14 cellular contexts compared by ENCODE assay signal in the genomic region with DNA sequence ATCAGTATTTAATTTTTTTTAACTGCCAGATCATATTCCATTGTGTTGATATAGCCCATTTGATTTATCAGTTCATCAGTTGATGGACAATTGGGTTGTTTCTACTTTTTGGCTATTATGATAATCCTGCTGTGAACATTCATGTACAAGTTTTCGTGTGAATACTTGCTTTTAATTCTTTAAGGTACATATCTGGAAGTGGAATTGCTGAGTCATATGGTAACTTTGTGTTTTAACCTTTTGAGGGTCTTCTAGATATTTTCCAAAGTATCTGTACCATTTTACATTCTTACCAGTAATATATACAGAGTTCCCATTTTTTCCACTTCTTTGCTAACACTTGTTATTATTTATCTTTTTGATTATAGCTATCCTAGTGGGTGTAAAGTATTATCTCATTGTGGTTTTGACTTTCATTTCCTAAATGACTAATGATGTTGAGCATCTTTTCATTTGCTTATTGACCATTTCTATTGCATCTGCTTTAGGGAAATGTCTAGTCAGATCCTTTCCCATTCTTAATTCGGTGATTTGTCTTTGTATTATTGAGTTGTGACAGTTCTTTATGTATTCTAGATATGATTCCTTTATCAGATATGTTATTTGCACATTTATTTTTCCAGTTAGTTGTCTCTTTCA.
A peak's percentile ranks its signal among the peaks of the same experiment; 100 is the strongest.
DNase-seq lines count a peak whose midpoint lies in the region; ATAC-seq, FAIRE-seq and TF ChIP-seq lines count a peak whose summit lies in the region.
"Had no signal": no experiment of that assay in that cellular context is flagged by ENCODE, and none has a peak within 500 bp of the region (broad histone marks: within the 10 kb centered on the region; RNA-seq: fewer than 3 reads in every experiment).

No MANE protein-coding gene starts in this region.

- no peak overlapping the region for H2AFZ ChIP-seq in GM12878 (ENCODE audit: control insufficient read depth, low read depth, low read length)
- H2AFZ ChIP-seq: parathyroid adenoma had no signal

- H3K9me3 ChIP-seq in GM12878 (replicated peaks; ENCODE audit: control insufficient read depth, insufficient read depth, low read length) (no peaks in the 10 kb centered on the region), small intestine (ENCODE audit: control insufficient read depth, low read depth) (no peaks in the 10 kb centered on the region)
- H3K9me3 ChIP-seq: BLaER1 had no signal

- H3K79me2 ChIP-seq in GM12878 (ENCODE audit: control insufficient read depth, insufficient read depth, low read length): no peaks in the 10 kb centered on the region
- H3K79me2 ChIP-seq: parathyroid adenoma had no signal

- no peak for TF ChIP-seq EP300 in GM12878 (IDR thresholded peaks at IDR 0.05; ENCODE audit: borderline replicate concordance in 1 of 2, control insufficient read depth in 1 of 2, low read depth in 2 of 2, low read length in 2 of 2)

- BruUV-seq in GM12878 (replicated peaks; lab: Mats Ljungman, UMichigan): no TSS peak

- no peak overlapping the region for H3K4me3 ChIP-seq in GM12878
- H3K4me3 ChIP-seq in small intestine (ENCODE audit: low read depth in 1 of 2, low read length in 2 of 2): no peak overlapping the region
- H3K4me3 ChIP-seq: BLaER1, SJCRH30 had no signal

- no peak for TF ChIP-seq RAD21 in GM12878 (IDR thresholded peaks at IDR 0.05; ENCODE audit: insufficient read depth, low read depth, low read length)

- H3K4me1 ChIP-seq in GM12878 (ENCODE audit: control insufficient read depth, insufficient read depth, low read length) (no peaks in the 10 kb centered on the region), small intestine (ENCODE audit: control insufficient read depth in 2 of 2, insufficient read depth in 1 of 2, low read depth in 1 of 2, low read length in 1 of 2) (no peaks in the 10 kb centered on the region)
- H3K4me1 ChIP-seq: BLaER1, parathyroid adenoma, SJCRH30 had no signal

- CTCF ChIA-PET in GM12878 (lab: Yijun Ruan, JAX): interaction anchor here (1.2 kb wide), 1 partner anchor 11 kb away, joined by 4 read pairs; no protein-coding TSS in a partner anchor

- ATAC-seq in GM18502 (IDR thresholded peaks at IDR 0.05; ENCODE audit: poor library complexity, unreplicated experiment) (peak; percentile 84), GM19452 (IDR thresholded peaks at IDR 0.05; ENCODE audit: unreplicated experiment) (peak; percentile 93), HG03064 (IDR thresholded peaks at IDR 0.05; ENCODE audit: low read depth, unreplicated experiment) (peak; percentile 57), GM12878 (peak; percentile 80), esophagus mucosa (no peak)

- no peak overlapping the region for H3K4me2 ChIP-seq in GM12878 (ENCODE audit: control insufficient read depth, insufficient read depth)
- H3K4me2 ChIP-seq: BLaER1 had no signal

- POLR2A ChIA-PET in GM12878 (lab: Charles Lee): no interaction called here

- no peak for DNase-seq in GM12878 (ENCODE audit: low read depth, low spot score)
- DNase-seq in NCI-H1105 (lab: John Stamatoyannopoulos, UW): no peak
- DNase-seq in T1000 (lab: John Stamatoyannopoulos, UW): no peak
- DNase-seq in small intestine: no peak
- DNase-seq: NCI-H1105 treated with DMSO at 0.1 percent for 48 hours, NCI-H82, SJCRH30 had no signal

- no peak for TF ChIP-seq POLR2A in GM12878 (IDR thresholded peaks at IDR 0.05; ENCODE audit: low read depth, low read length)

- TF ChIP-seq CTCF in GM12878 (IDR thresholded peaks at IDR 0.05 in 2 of 3, conservative IDR thresholded peaks at IDR 0.05 in 1 of 3; ENCODE audit: control insufficient read depth in 2 of 3, extremely low read depth in 1 of 3, insufficient read depth in 1 of 3, low read depth in 3 of 3, low read length in 3 of 3): no peak

- H3K36me3 ChIP-seq in GM12878 (ENCODE audit: control insufficient read depth in 2 of 2, insufficient read depth in 2 of 2, low read length in 1 of 2) (no peaks in the 10 kb centered on the region), small intestine (ENCODE audit: control insufficient read depth in 2 of 2, insufficient read depth in 2 of 2, low read length in 2 of 2) (no peaks in the 10 kb centered on the region)
- H3K36me3 ChIP-seq: BLaER1 had no signal

- intact Hi-C loops in GM12878 (cut with micrococcal nuclease; ENCODE audit: unreplicated experiment): no loop called here

- H3K27me3 ChIP-seq in GM12878 (replicated peaks in 1 of 2; ENCODE audit: control insufficient read depth in 2 of 2, insufficient read depth in 2 of 2, low read length in 1 of 2): no peaks in the 10 kb centered on the region
- no peaks in the 10 kb centered on the region for H3K27me3 ChIP-seq in small intestine (ENCODE audit: control insufficient read depth in 2 of 2, insufficient read depth in 2 of 2, low read length in 2 of 2)
- H3K27me3 ChIP-seq: BLaER1, SJCRH30 had no signal

- H4K20me1 ChIP-seq in GM12878 (ENCODE audit: control insufficient read depth, insufficient read depth): no peaks in the 10 kb centered on the region
- H4K20me1 ChIP-seq: BLaER1 had no signal

- SMC1A ChIA-PET in GM12878 (lab: Charles Lee; ENCODE audit: uncharacterized antibody, unreplicated experiment): no interaction called here

- RAD21 ChIA-PET in GM12878 (lab: Charles Lee; ENCODE audit: unreplicated experiment): no interaction called here

- no peak overlapping the region for H3K27ac ChIP-seq in GM12878 (ENCODE audit: control insufficient read depth, insufficient read depth)
- H3K27ac ChIP-seq in small intestine (ENCODE audit: low read depth in 1 of 2, low read length in 1 of 2): no peak overlapping the region
- H3K27ac ChIP-seq: BLaER1, epithelial cell of prostate, parathyroid adenoma, SJCRH30 had no signal

- FAIRE-seq in GM12878 (lab: Jason Lieb, UNC): peak; percentile 59
- FAIRE-seq in small intestine (lab: Jason Lieb, UNC): no peak

- no peak overlapping the region for H3K9ac ChIP-seq in GM12878 (ENCODE audit: control insufficient read depth, insufficient read depth, low read length)
- H3K9ac ChIP-seq: BLaER1, parathyroid adenoma had no signal

- in situ Hi-C loops in GM12878 (cut with MboI): no loop called here

- WGBS in GM12878 (ENCODE audit: insufficient coverage, insufficient replicate concordance, low lambda C conversion rate, missing lambda C conversion rate): 22% methylated on average over 2 of the region's 2 CpGs
- WGBS in small intestine, 3 donors: 72 to 89% (median 82%) methylated on average over 2 of the region's 2 CpGs

TF ChIP-seq in GM12878, 131 proteins besides CTCF, POLR2A, EP300 and RAD21 (continues in another document):
- TF ChIP-seq IKZF1 (conservative IDR thresholded peaks at IDR 0.05) (no peak), ZNF24 (IDR thresholded peaks at IDR 0.05) (no peak), PAX8 (IDR thresholded peaks at IDR 0.05) (no peak), YBX1 (IDR thresholded peaks at IDR 0.05) (no peak), SMAD5 (IDR thresholded peaks at IDR 0.05; ENCODE audit: low read depth) (no peak), RAD51 (IDR thresholded peaks at IDR 0.05) (no peak), ZSCAN29 (IDR thresholded peaks at IDR 0.05) (no peak), IKZF2 (IDR thresholded peaks at IDR 0.05) (peak; percentile 21 to 38; a peak in 3 of 4 replicates), CREM (IDR thresholded peaks at IDR 0.05; ENCODE audit: low read depth) (peak; percentile 52), BMI1 (IDR thresholded peaks at IDR 0.05; ENCODE audit: borderline replicate concordance) (peak; percentile 34; the same call in 1 of the 2 replicates), MYB (IDR thresholded peaks at IDR 0.05; ENCODE audit: borderline replicate concordance, low read depth, low read length) (no peak), ZNF384 (IDR thresholded peaks at IDR 0.05; ENCODE audit: borderline replicate concordance, low read depth, low read length) (no peak), JUND (IDR thresholded peaks at IDR 0.05; ENCODE audit: low read depth, low read length) (no peak), ESRRA (IDR thresholded peaks at IDR 0.05; ENCODE audit: low read length) (no peak), ATF7 (IDR thresholded peaks at IDR 0.05; ENCODE audit: low read depth) (peak; percentile 84), CBFB (IDR thresholded peaks at IDR 0.05; ENCODE audit: low read depth) (peak; percentile 59; the same call in 1 of the 2 replicates), SMC3 (IDR thresholded peaks at IDR 0.05; ENCODE audit: borderline replicate concordance, low read length) (no peak), NR2C2 (IDR thresholded peaks at IDR 0.05; ENCODE audit: borderline replicate concordance, control insufficient read depth, insufficient read length, low read depth) (no peak), GABPA (IDR thresholded peaks at IDR 0.05; ENCODE audit: low read depth) (peak; percentile 26; the same call in 1 of the 2 replicates)
- TF ChIP-seq, protein P1, sequence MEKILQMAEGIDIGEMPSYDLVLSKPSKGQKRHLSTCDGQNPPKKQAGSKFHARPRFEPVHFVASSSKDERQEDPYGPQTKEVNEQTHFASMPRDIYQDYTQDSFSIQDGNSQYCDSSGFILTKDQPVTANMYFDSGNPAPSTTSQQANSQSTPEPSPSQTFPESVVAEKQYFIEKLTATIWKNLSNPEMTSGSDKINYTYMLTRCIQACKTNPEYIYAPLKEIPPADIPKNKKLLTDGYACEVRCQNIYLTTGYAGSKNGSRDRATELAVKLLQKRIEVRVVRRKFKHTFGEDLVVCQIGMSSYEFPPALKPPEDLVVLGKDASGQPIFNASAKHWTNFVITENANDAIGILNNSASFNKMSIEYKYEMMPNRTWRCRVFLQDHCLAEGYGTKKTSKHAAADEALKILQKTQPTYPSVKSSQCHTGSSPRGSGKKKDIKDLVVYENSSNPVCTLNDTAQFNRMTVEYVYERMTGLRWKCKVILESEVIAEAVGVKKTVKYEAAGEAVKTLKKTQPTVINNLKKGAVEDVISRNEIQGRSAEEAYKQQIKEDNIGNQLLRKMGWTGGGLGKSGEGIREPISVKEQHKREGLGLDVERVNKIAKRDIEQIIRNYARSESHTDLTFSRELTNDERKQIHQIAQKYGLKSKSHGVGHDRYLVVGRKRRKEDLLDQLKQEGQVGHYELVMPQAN (conservative IDR thresholded peaks at IDR 0.05): no peak
